Comparison of ENCODE assay signal across 7 cellular contexts in the genomic region with DNA sequence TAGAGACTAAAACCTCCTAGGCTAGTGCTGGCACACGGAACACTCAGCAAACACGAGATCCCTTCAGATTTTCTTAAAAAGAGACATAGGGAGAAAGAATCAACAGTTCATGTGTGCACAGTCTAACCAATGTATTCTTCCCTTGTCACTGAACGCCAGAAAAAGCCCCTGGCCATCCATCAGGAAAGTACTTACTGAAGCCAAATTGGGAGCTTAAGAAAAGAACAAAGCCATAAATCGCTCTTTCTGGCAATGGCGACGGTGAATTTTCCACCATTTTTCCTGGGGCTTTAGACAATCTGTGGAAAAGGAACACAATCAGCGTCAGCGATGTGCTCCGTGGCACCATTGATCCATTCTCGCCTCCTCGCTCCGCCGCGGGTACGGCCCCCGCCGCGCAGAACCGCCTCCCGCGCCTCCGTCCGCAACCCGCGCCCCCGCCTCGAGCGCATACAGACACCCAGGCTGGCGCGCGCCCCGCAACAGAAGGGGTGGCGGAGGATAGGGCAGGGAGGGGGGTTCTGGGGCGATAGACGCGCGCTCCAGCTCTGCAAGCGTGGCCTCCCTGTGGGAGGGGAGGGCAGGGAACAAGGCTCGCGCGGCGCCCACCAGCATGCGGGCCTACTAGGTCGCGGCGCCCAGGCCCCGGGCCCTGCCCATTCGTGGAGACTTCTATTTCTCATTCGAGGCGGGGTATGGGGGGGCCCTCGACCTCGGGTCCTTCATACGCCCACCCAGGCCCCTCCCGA. TPM values are rescaled to one million over a fixed set of nuclear protein-coding genes. Genes with fewer than 3 reads are reported as not detected.
DNase-seq lines count a peak whose midpoint lies in the region; ATAC-seq, FAIRE-seq and TF ChIP-seq lines count a peak whose summit lies in the region.

No MANE protein-coding gene starts in this region.

- H3K4me3 Mint-ChIP-seq in T-helper 1 cell treated with Interleukin-12 subunit alpha and Interleukin-12 subunit beta and Interleukin-4 antibody, amounts not matched to agents 30 μg/mL and 1 μg/mL, for 36 hours, result peak overlapping the region; percentile 75

- peak overlapping the region; percentile 95 for H3K27ac ChIP-seq in HCT116 (ENCODE audit: low read depth, low read length)
- H3K27ac ChIP-seq in MM.1S (ENCODE audit: low read length), result peak overlapping the region; percentile 32; the same call in 1 of the 2 replicates

- H3K9ac ChIP-seq in HCT116 (ENCODE audit: low read length) (peak overlapping the region; percentile 91), MM.1S (ENCODE audit: low read length) (peak overlapping the region; percentile 87)

- H3K79me2 ChIP-seq in HCT116 (ENCODE audit: insufficient read depth, low read length) (peaks cover 45% of the 10 kb centered on the region), MM.1S (ENCODE audit: low read length) (peaks cover 37% of the 10 kb centered on the region)

- peaks cover 6% of the 10 kb centered on the region for H3K36me3 Mint-ChIP-seq in T-helper 1 cell treated with Interleukin-12 subunit alpha and Interleukin-12 subunit beta and Interleukin-4 antibody, amounts not matched to agents 30 μg/mL and 1 μg/mL, for 36 hours (ENCODE audit: low read depth)

- POLR2A ChIA-PET in HCT116 (lab: Charles Lee), result no interaction called here

- no peaks in the 10 kb centered on the region for H3K9me3 ChIP-seq in HCT116 (ENCODE audit: control insufficient read depth in 1 of 2, insufficient read depth in 1 of 2, low read depth in 1 of 2, low read length in 2 of 2)
- no peaks in the 10 kb centered on the region for H3K9me3 ChIP-seq in MM.1S (replicated peaks; ENCODE audit: insufficient read depth, low read length)

- RAD21 ChIA-PET in HCT116 (lab: Charles Lee; ENCODE audit: low non-redundant PET in 1 of 2, low total read pairs in 2 of 2, uncharacterized antibody in 2 of 2, unreplicated experiment in 2 of 2), result no interaction called here

- H3K27ac Mint-ChIP-seq in T-helper 1 cell treated with Interleukin-12 subunit alpha and Interleukin-12 subunit beta and Interleukin-4 antibody, amounts not matched to agents 30 μg/mL and 1 μg/mL, for 36 hours, result peak overlapping the region; percentile 77

- no peaks in the 10 kb centered on the region for H3F3A ChIP-seq in MM.1S (ENCODE audit: insufficient read depth, low read length)

- H3K4me3 ChIP-seq in HCT116 (replicated peaks in 1 of 2; ENCODE audit: low read depth in 1 of 2, low read length in 2 of 2) (peak overlapping the region; percentile 58 to 95), MM.1S (ENCODE audit: low read length) (peak overlapping the region; percentile 78), choroid plexus epithelial cell (ENCODE audit: low read depth, low read length) (peak overlapping the region; percentile 71)

- H3K4me1 ChIP-seq in HCT116 (ENCODE audit: control insufficient read depth in 1 of 2, insufficient read depth in 2 of 2, low read length in 2 of 2) (peaks cover 11 to 26% of the 10 kb centered on the region in 2 experiments), MM.1S (ENCODE audit: low read length) (peaks cover 13% of the 10 kb centered on the region)

- H3K27me3 ChIP-seq in HCT116 (ENCODE audit: insufficient read depth, low read length) (no peaks in the 10 kb centered on the region), MM.1S (replicated peaks; ENCODE audit: insufficient read depth, low read length) (no peaks in the 10 kb centered on the region)

- TF ChIP-seq CTCF in HCT116 (IDR thresholded peaks at IDR 0.05 in 2 of 3, conservative IDR thresholded peaks at IDR 0.05 in 1 of 3; ENCODE audit: borderline replicate concordance in 1 of 3, insufficient read depth in 1 of 3, low read depth in 2 of 3, low read length in 2 of 3) (no peak), MM.1S (IDR thresholded peaks at IDR 0.05; ENCODE audit: low read length) (no peak), choroid plexus epithelial cell (conservative IDR thresholded peaks at IDR 0.05; ENCODE audit: low read depth, low read length) (no peak)

- intact Hi-C loops in HCT116 (cut with micrococcal nuclease), result no loop called here

- H3K36me3 ChIP-seq in HCT116 (ENCODE audit: control insufficient read depth in 1 of 2, insufficient read depth in 2 of 2, low read length in 2 of 2), result no peaks in the 10 kb centered on the region
- H3K36me3 ChIP-seq in MM.1S (replicated peaks; ENCODE audit: insufficient read depth, low read length), result no peaks in the 10 kb centered on the region

- peaks cover 26% of the 10 kb centered on the region for H3K4me1 Mint-ChIP-seq in T-helper 1 cell treated with Interleukin-12 subunit alpha and Interleukin-12 subunit beta and Interleukin-4 antibody, amounts not matched to agents 30 μg/mL and 1 μg/mL, for 36 hours (ENCODE audit: low read depth)

- ATAC-seq in HCT116, result peak; percentile 64

- H2AFZ ChIP-seq in HCT116 (ENCODE audit: low read depth, low read length, poor library complexity, severe bottlenecking) (peak overlapping the region; percentile 47), MM.1S (ENCODE audit: low read length) (peak overlapping the region; percentile 98)

- FAIRE-seq in GM12892 (lab: Jason Lieb, UNC), result no peak

- peak; percentile 46 for DNase-seq in GM12892 (ENCODE audit: insufficient read length)
- no peak for DNase-seq in HCT116 (ENCODE audit: low read depth, low spot score)
- no peak for DNase-seq in MM.1S
- peak; percentile 90 for DNase-seq in choroid plexus epithelial cell (ENCODE audit: low read depth)
- DNase-seq in kidney tubule cell (ENCODE audit: low spot score), result peak; percentile 26
- DNase-seq in stimulated activated CD4-positive, alpha-beta T cell treated with anti-CD3 and anti-CD28 coated beads, Interleukin-15, amount 100 ng/mL, for 48 hours (ENCODE audit: low read depth in 2 of 2), result peak; percentile 39 to 61

- peaks cover 9% of the 10 kb centered on the region; the same call in 1 of the 2 replicates for H4K20me1 ChIP-seq in HCT116 (ENCODE audit: insufficient read depth)
- H4K20me1 ChIP-seq in MM.1S (ENCODE audit: insufficient read depth, low read length), result no peaks in the 10 kb centered on the region

- H3K9me2 ChIP-seq in HCT116 (ENCODE audit: insufficient read depth) (no peaks in the 10 kb centered on the region), MM.1S (replicated peaks; ENCODE audit: insufficient read depth, low read length) (no peaks in the 10 kb centered on the region)

- CTCF ChIA-PET in HCT116 (lab: Charles Lee), result no interaction called here

- peak overlapping the region; percentile 94 for H3K4me2 ChIP-seq in HCT116 (ENCODE audit: low read length)
- H3K4me2 ChIP-seq in MM.1S (ENCODE audit: low read depth, low read length), result peak overlapping the region; percentile 95

- no peaks in the 10 kb centered on the region for H3K27me3 Mint-ChIP-seq in T-helper 1 cell treated with Interleukin-12 subunit alpha and Interleukin-12 subunit beta and Interleukin-4 antibody, amounts not matched to agents 30 μg/mL and 1 μg/mL, for 36 hours (ENCODE audit: low read depth)

- no peaks in the 10 kb centered on the region for H3K9me3 Mint-ChIP-seq in T-helper 1 cell treated with Interleukin-12 subunit alpha and Interleukin-12 subunit beta and Interleukin-4 antibody, amounts not matched to agents 30 μg/mL and 1 μg/mL, for 36 hours

- no peak for TF ChIP-seq RAD21 in HCT116 (IDR thresholded peaks at IDR 0.05; ENCODE audit: low read depth)

- TF ChIP-seq POLR2A in GM12892 (IDR thresholded peaks at IDR 0.05; ENCODE audit: low read depth, low read length), result no peak
- TF ChIP-seq POLR2A in HCT116 (IDR thresholded peaks at IDR 0.05; ENCODE audit: borderline replicate concordance, extremely low read depth, insufficient read depth, insufficient read length), result no peak

- BruUV-seq in HCT116 (replicated peaks; lab: Mats Ljungman, UMichigan), result no TSS peak

TF ChIP-seq in HCT116, 20 proteins besides CTCF, POLR2A, EP300 and RAD21:
- TF ChIP-seq CEBPB (IDR thresholded peaks at IDR 0.05; ENCODE audit: low read depth) (no peak), ZFX (IDR thresholded peaks at IDR 0.05) (peak; percentile 95), SIN3A (IDR thresholded peaks at IDR 0.05; ENCODE audit: low read depth) (peak; percentile 62; the same call in 1 of the 2 replicates)
- TF ChIP-seq, protein P1, sequence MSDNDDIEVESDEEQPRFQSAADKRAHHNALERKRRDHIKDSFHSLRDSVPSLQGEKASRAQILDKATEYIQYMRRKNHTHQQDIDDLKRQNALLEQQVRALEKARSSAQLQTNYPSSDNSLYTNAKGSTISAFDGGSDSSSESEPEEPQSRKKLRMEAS (IDR thresholded peaks at IDR 0.05), result peak; percentile 41; the same call in 1 of the 2 replicates
- TF ChIP-seq, protein P2, sequence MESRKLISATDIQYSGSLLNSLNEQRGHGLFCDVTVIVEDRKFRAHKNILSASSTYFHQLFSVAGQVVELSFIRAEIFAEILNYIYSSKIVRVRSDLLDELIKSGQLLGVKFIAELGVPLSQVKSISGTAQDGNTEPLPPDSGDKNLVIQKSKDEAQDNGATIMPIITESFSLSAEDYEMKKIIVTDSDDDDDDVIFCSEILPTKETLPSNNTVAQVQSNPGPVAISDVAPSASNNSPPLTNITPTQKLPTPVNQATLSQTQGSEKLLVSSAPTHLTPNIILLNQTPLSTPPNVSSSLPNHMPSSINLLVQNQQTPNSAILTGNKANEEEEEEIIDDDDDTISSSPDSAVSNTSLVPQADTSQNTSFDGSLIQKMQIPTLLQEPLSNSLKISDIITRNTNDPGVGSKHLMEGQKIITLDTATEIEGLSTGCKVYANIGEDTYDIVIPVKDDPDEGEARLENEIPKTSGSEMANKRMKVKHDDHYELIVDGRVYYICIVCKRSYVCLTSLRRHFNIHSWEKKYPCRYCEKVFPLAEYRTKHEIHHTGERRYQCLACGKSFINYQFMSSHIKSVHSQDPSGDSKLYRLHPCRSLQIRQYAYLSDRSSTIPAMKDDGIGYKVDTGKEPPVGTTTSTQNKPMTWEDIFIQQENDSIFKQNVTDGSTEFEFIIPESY (IDR thresholded peaks at IDR 0.05; ENCODE audit: extremely low read depth, insufficient replicate concordance, low read length), result no peak

RNA-seq across cellular contexts. Expression of a gene that starts 0.5 kb away (rescaled TPM):
- polyA plus RNA-seq in GM12892 (2012; ENCODE audit: missing spikeins), result 26.0 TPM
- total RNA-seq in HCT116 (2021; ENCODE audit: unreplicated experiment), result 23.5 TPM
- 9.4 and 15.2 TPM in 2 replicates for polyA plus RNA-seq in HCT116 (2012)

RNA-seq across cellular contexts. Expression of a gene that starts 0.6 kb away (rescaled TPM):
- 61.4 TPM for polyA plus RNA-seq in GM12892 (2012; ENCODE audit: missing spikeins)
- total RNA-seq in HCT116 (2021; ENCODE audit: unreplicated experiment), result 71.5 TPM
- 28.0 and 32.3 TPM in 2 replicates for polyA plus RNA-seq in HCT116 (2012)

Comparison
In these comparisons a context has a peak if more than half of its experiments do, and no peak if none do; other contexts are left out.
1. DNase-seq: peak in GM12892 (single experiment), choroid plexus epithelial cell (single experiment), kidney tubule cell (single experiment) and stimulated activated CD4-positive, alpha-beta T cell treated with anti-CD3 and anti-CD28 coated beads, Interleukin-15, amount 100 ng/mL, for 48 hours (2 of 2); none in HCT116 (single experiment) and MM.1S (single experiment).
2. Peak in every context shown above with its lines, with median percentiles within 50 percentile points of each other: H3K4me3 ChIP-seq.